ENCODE assay signal across 15 cellular contexts in the genomic region with DNA sequence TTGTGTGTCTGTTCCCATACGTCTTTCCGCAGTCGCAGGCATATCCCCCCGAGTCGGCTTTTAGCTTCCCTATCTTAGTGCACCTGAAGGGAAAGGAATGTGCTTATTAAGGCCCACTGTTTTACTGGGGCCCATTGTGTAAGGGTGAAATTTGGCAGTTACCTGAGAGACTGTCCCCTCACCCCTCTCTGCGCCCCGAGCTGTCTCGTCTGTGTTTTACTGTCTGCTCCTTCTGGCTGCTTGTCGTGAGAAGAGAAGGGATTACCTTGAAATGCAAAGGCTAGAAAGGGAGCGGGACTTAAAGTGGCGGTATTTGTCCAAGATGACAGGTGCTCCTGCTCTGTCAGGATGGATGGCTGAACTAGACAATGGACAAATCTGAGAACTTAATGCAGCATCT.
"Had no signal": no experiment of that assay in that cellular context is flagged by ENCODE, and none has a peak within 500 bp of the region (broad histone marks: within the 10 kb centered on the region; RNA-seq: fewer than 3 reads in every experiment).

No MANE protein-coding gene starts in this region.

- DNase-seq: activated CD4-positive, alpha-beta memory T cell treated with anti-CD3 and anti-CD28 coated beads, Interleukin-2, amount 10 ng/mL, durations not matched to agents 7 days and 5 days; activated CD4-positive, alpha-beta T cell treated with anti-CD3 and anti-CD28 coated beads for 4 hours; activated effector memory CD4-positive, alpha-beta T cell treated with Interleukin-2 at 50 U/mL for 16 hours; activated T-cell treated with anti-CD3 and anti-CD28 coated beads, Interleukin-2, amount 50 U/mL, for 4 hours; adrenal gland; erythroblast; gastrocnemius medialis; kidney glomerular epithelial cell; stimulated activated CD4-positive, alpha-beta T cell treated with anti-CD3 and anti-CD28 coated beads, Interleukin-12 subunit alpha, Interleukin-12 subunit beta, amount 100 ng/mL, for 4 hours; T-helper 17 cell; tibial artery had no signal

- H3K4me3 ChIP-seq: adrenal gland, cardiac muscle cell, gastrocnemius medialis, tibial artery had no signal

- H3K36me3 ChIP-seq: adrenal gland, cardiac muscle cell, gastrocnemius medialis, tibial artery had no signal

- H3K36me3 Mint-ChIP-seq: activated naive CD4-positive, alpha-beta T cell treated with anti-CD3 and anti-CD28 coated beads, Interleukin-2, amount 50 U/mL, for 24 hours; stimulated activated effector memory CD8-positive, alpha-beta T cell treated with anti-CD3 and anti-CD28 coated beads, Interleukin-12 subunit alpha, Interleukin-12 subunit beta, amount 100 ng/mL, for 72 hours had no signal

- H3K4me1 Mint-ChIP-seq: activated CD4-positive, alpha-beta memory T cell treated with anti-CD3 and anti-CD28 coated beads, Interleukin-2, amount 10 ng/mL, durations not matched to agents 7 days and 5 days; activated naive CD4-positive, alpha-beta T cell treated with anti-CD3 and anti-CD28 coated beads, Interleukin-2, amount 50 U/mL, for 24 hours; stimulated activated effector memory CD8-positive, alpha-beta T cell treated with anti-CD3 and anti-CD28 coated beads, Interleukin-12 subunit alpha, Interleukin-12 subunit beta, amount 100 ng/mL, for 72 hours; T-helper 17 cell had no signal

- H3K27me3 ChIP-seq: adrenal gland, cardiac muscle cell, gastrocnemius medialis, tibial artery had no signal

- H3K4me3 Mint-ChIP-seq: activated CD4-positive, alpha-beta memory T cell treated with anti-CD3 and anti-CD28 coated beads, Interleukin-2, amount 10 ng/mL, durations not matched to agents 7 days and 5 days; activated naive CD4-positive, alpha-beta T cell treated with anti-CD3 and anti-CD28 coated beads, Interleukin-2, amount 50 U/mL, for 24 hours; activated T-cell treated with anti-CD3 and anti-CD28 coated beads, Interleukin-2, amount 50 U/mL, for 4 hours; neural crest cell; stimulated activated effector memory CD8-positive, alpha-beta T cell treated with anti-CD3 and anti-CD28 coated beads, Interleukin-12 subunit alpha, Interleukin-12 subunit beta, amount 100 ng/mL, for 72 hours; T-helper 17 cell had no signal

- H3K9me3 ChIP-seq: adrenal gland, gastrocnemius medialis, tibial artery had no signal

- ATAC-seq: activated T-cell treated with anti-CD3 and anti-CD28 coated beads, Interleukin-2, amount 50 U/mL, for 4 hours; gastrocnemius medialis; stimulated activated effector memory CD8-positive, alpha-beta T cell treated with anti-CD3 and anti-CD28 coated beads, Interleukin-12 subunit alpha, Interleukin-12 subunit beta, amount 100 ng/mL, for 72 hours; T-helper 17 cell had no signal

- H3K9me3 Mint-ChIP-seq: activated CD4-positive, alpha-beta memory T cell treated with anti-CD3 and anti-CD28 coated beads, Interleukin-2, amount 10 ng/mL, durations not matched to agents 7 days and 5 days; activated naive CD4-positive, alpha-beta T cell treated with anti-CD3 and anti-CD28 coated beads, Interleukin-2, amount 50 U/mL, for 24 hours; neural crest cell; stimulated activated effector memory CD8-positive, alpha-beta T cell treated with anti-CD3 and anti-CD28 coated beads, Interleukin-12 subunit alpha, Interleukin-12 subunit beta, amount 100 ng/mL, for 72 hours had no signal

- H3K27ac ChIP-seq: adrenal gland, cardiac muscle cell, gastrocnemius medialis, tibial artery had no signal

- H3K27ac Mint-ChIP-seq: activated CD4-positive, alpha-beta memory T cell treated with anti-CD3 and anti-CD28 coated beads, Interleukin-2, amount 10 ng/mL, durations not matched to agents 7 days and 5 days; activated naive CD4-positive, alpha-beta T cell treated with anti-CD3 and anti-CD28 coated beads, Interleukin-2, amount 50 U/mL, for 24 hours; stimulated activated effector memory CD8-positive, alpha-beta T cell treated with anti-CD3 and anti-CD28 coated beads, Interleukin-12 subunit alpha, Interleukin-12 subunit beta, amount 100 ng/mL, for 72 hours; T-helper 17 cell had no signal

- H3K27me3 Mint-ChIP-seq: activated CD4-positive, alpha-beta memory T cell treated with anti-CD3 and anti-CD28 coated beads, Interleukin-2, amount 10 ng/mL, durations not matched to agents 7 days and 5 days; activated naive CD4-positive, alpha-beta T cell treated with anti-CD3 and anti-CD28 coated beads, Interleukin-2, amount 50 U/mL, for 24 hours; T-helper 17 cell had no signal

- H3K4me1 ChIP-seq: adrenal gland, gastrocnemius medialis, tibial artery had no signal
